ENCODE assay signal across 1 cellular context in the genomic region with DNA sequence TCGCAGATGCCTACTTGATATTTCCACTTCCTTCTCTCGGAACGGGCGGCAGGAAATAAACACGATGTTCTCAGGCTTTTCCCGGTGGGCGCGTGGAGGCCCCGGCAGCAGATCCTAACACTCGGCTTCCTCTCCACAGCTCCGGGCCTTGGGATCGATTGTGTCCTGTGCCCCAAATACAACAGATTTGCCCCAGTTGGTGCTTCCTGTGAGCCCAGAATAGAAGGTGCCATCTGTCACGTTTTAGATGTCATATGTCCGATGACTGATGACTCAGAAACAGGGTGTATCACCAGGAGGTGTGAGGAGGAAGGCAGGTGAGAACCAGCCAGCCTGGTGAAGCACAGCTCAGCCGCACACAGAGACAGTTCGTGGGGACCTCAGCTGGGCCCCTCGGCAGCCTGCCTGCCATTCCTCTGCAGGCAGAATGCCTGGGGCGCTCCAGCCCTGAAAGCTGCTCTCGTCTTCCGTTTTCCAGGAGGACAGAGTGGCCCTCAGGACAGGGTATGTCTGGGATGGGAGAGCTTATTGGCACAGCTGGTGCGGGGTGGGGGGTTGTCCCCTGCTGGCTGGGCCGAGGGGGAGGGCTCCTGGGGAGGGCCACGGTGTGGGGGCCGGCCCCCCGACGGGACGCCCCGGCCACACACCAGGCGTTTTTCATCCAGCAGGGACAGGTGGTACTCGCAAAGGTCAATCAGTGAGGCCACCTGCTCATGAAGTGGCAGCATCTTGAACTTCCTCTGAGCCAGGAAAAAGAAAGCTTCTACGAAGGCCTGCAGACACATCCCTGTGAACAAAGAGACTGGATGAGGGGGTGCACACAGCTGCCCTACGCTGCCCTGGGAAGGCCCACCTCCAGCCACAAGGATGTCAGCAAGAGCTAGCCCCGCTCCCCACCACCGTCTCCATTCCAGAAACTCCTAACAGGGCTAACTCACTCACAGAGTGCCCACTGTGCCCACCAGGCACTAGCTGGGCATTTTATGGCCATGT.
TF ChIP-seq lines count a peak whose summit lies in the region.

No MANE protein-coding gene starts in this region.

TF ChIP-seq in HCT116, 20 proteins besides CTCF, POLR2A, EP300 and RAD21 (continued from another document):
- no peak for TF ChIP-seq ZNF274 (IDR thresholded peaks at IDR 0.05; ENCODE audit: low read depth, low read length)
